ENCODE assay signal across 8 cellular contexts in the genomic region with DNA sequence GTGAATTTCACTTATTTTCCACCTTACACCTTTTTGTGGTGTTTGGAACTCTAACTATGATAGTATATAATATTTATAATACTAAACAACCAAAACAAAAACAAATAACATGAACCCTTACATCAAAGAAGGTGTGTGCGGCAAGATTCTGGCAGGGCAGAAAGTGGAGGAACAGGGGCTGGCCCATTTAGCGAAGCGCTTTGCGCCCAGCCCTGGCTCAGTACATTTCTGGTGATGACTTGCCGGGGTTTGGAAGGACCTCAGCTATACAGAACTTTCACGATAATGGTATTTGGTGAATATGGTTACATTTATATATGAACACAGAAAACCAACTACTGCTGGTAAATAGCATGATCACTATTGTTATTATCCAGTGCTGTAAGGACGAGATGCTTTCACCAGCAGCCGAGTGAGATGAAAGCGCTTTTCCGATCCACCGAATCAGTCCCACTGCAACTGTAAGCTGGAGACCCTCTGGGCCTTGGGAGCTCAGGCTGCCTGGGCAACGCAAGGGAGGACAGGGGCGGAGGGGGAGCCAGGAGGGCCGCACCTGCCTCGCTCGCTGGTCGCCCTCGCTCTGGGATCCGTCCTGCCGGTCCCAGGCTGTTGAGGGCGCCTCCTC.
DNase-seq lines count a peak whose midpoint lies in the region; ATAC-seq and TF ChIP-seq lines count a peak whose summit lies in the region.

No MANE protein-coding gene starts in this region.

- H2AFZ ChIP-seq in SU-DHL-6 (ENCODE audit: low read depth, low read length, severe bottlenecking) (peak overlapping the region; percentile 94), fibroblast of lung (ENCODE audit: low read length) (peak overlapping the region; percentile 95)

- 0 out of 2 replicates have a peak, but pooled peaks cover 3% of the 10 kb centered on the region for H3F3A ChIP-seq in SU-DHL-6 (ENCODE audit: insufficient read depth)

- no peaks in the 10 kb centered on the region for H3K9me2 ChIP-seq in SU-DHL-6 (replicated peaks; ENCODE audit: insufficient read depth, low read length)

- no peak for TF ChIP-seq CTCF in SU-DHL-6 (IDR thresholded peaks at IDR 0.05; ENCODE audit: insufficient read depth, low read length, poor library complexity, severe bottlenecking)
- TF ChIP-seq CTCF in fibroblast of lung (conservative IDR thresholded peaks at IDR 0.05 in 1 of 2, IDR thresholded peaks at IDR 0.05 in 1 of 2; ENCODE audit: low read depth in 1 of 2, low read length in 2 of 2) = no peak

- H3K79me2 ChIP-seq in SU-DHL-6 (ENCODE audit: insufficient read depth, low read length) (no peaks in the 10 kb centered on the region), fibroblast of lung (ENCODE audit: control insufficient read depth, insufficient read depth, low read length) (no peaks in the 10 kb centered on the region)

- H3K36me3 ChIP-seq in SU-DHL-6 (ENCODE audit: low read length) = no peaks in the 10 kb centered on the region
- no peaks in the 10 kb centered on the region for H3K36me3 ChIP-seq in fibroblast of lung (ENCODE audit: control insufficient read depth, insufficient read depth, low read length)

- H3K9ac ChIP-seq in SU-DHL-6 (ENCODE audit: low read length) = peak overlapping the region; percentile 47
- peak overlapping the region; percentile 38 for H3K9ac ChIP-seq in fibroblast of lung (ENCODE audit: insufficient read depth, low read length)

- H3K27ac ChIP-seq in SU-DHL-6 (ENCODE audit: low read depth, low read length) (no peak overlapping the region), fibroblast of lung (ENCODE audit: insufficient read depth, low read length) (no peak overlapping the region)

- H3K9me3 ChIP-seq in SU-DHL-6 (ENCODE audit: insufficient read depth, low read length) = no peaks in the 10 kb centered on the region
- no peaks in the 10 kb centered on the region for H3K9me3 ChIP-seq in fibroblast of lung (ENCODE audit: control insufficient read depth, insufficient read depth, low read depth, low read length)

- no peaks in the 10 kb centered on the region for H3K4me1 ChIP-seq in fibroblast of lung (ENCODE audit: control insufficient read depth, extremely low read depth, insufficient read depth, low read length)

- H3K4me2 ChIP-seq in SU-DHL-6 (ENCODE audit: low read depth, low read length, poor library complexity, severe bottlenecking) = peak overlapping the region; percentile 85
- peak overlapping the region; percentile 95 for H3K4me2 ChIP-seq in fibroblast of lung (ENCODE audit: extremely low read depth, insufficient read depth, low read length)

- no peaks in the 10 kb centered on the region for H4K20me1 ChIP-seq in SU-DHL-6 (ENCODE audit: low read depth, low read length)
- H4K20me1 ChIP-seq in fibroblast of lung (ENCODE audit: control insufficient read depth, extremely low read depth, insufficient read depth, low read length) = no peaks in the 10 kb centered on the region

- peak overlapping the region; percentile 56 for H3K4me3 ChIP-seq in SU-DHL-6 (ENCODE audit: insufficient read depth, low read length, poor library complexity, severe bottlenecking)
- peak overlapping the region; percentile 52 to 79 (median 70) for H3K4me3 ChIP-seq in fibroblast of lung (replicated peaks in 1 of 4; ENCODE audit: control extremely low read depth in 1 of 4, insufficient read depth in 1 of 4, low read depth in 3 of 4, low read length in 4 of 4)
- H3K4me3 ChIP-seq in skeletal muscle cell (ENCODE audit: low read depth, low read length) = peak overlapping the region; percentile 69

- DNase-seq in NCI-H526 treated with DMSO at 0.1 percent for 48 hours (lab: John Stamatoyannopoulos, UW) (peak; percentile 75), NCI-H526 (lab: John Stamatoyannopoulos, UW) (no peak), fibroblast of lung (ENCODE audit: low read depth in 2 of 2) (no peak), skeletal muscle cell (ENCODE audit: low read depth) (no peak), SKM-1 (lab: John Stamatoyannopoulos, UW; ENCODE audit: unreplicated experiment) (no peak)
- DNase-seq in stimulated activated CD4-positive, alpha-beta T cell treated with anti-CD3 and anti-CD28 coated beads, Interleukin-2, amount 100 ng/mL, for 48 hours = no peak

- no peaks in the 10 kb centered on the region for H3K27me3 ChIP-seq in SU-DHL-6 (ENCODE audit: low read length)
- peaks cover 15% of the 10 kb centered on the region for H3K27me3 ChIP-seq in fibroblast of lung (ENCODE audit: control insufficient read depth, insufficient read depth, low read length)

- no peak for ATAC-seq in HG02610 (IDR thresholded peaks at IDR 0.05; ENCODE audit: unreplicated experiment)
